ENCODE assay signal across 14 cellular contexts in genomic region chr14:90730367-90730766, GRCh38.
A peak's percentile ranks its signal among the peaks of the same experiment; 100 is the strongest.
DNase-seq lines count a peak whose midpoint lies in the region; ATAC-seq and TF ChIP-seq lines count a peak whose summit lies in the region.
"Had no signal": no experiment of that assay in that cellular context is flagged by ENCODE, and none has a peak within 500 bp of the region (broad histone marks: within the 10 kb centered on the region; RNA-seq: fewer than 3 reads in every experiment).

No MANE protein-coding gene starts in this region.

- H3K4me1 Mint-ChIP-seq in osteocyte (ENCODE audit: unreplicated experiment) (peaks cover 8% of the 10 kb centered on the region), progenitor cell of endocrine pancreas (ENCODE audit: low read depth) (peaks cover 5% of the 10 kb centered on the region)
- H3K4me1 Mint-ChIP-seq: CD4-positive, alpha-beta memory T cell had no signal

- H3K9me3 Mint-ChIP-seq in osteocyte (ENCODE audit: unreplicated experiment): no peaks in the 10 kb centered on the region
- H3K9me3 Mint-ChIP-seq in progenitor cell of endocrine pancreas (ENCODE audit: low read depth): no peaks in the 10 kb centered on the region
- H3K9me3 Mint-ChIP-seq: CD4-positive, alpha-beta memory T cell; HFFc6 had no signal

- H3K27ac Mint-ChIP-seq in osteocyte (ENCODE audit: unreplicated experiment) (no peak overlapping the region), progenitor cell of endocrine pancreas (no peak overlapping the region)
- H3K27ac Mint-ChIP-seq: HFFc6 had no signal

- no peak for ATAC-seq in GM18502 (IDR thresholded peaks at IDR 0.05; ENCODE audit: poor library complexity, unreplicated experiment)
- ATAC-seq: A549, HepG2 had no signal

- no peak for TF ChIP-seq CTCF in osteocyte (IDR thresholded peaks at IDR 0.05)
- no peak for TF ChIP-seq CTCF in progenitor cell of endocrine pancreas (IDR thresholded peaks at IDR 0.05; ENCODE audit: unreplicated experiment)

- no peaks in the 10 kb centered on the region for H3K27me3 Mint-ChIP-seq in osteocyte (ENCODE audit: unreplicated experiment)
- H3K27me3 Mint-ChIP-seq in progenitor cell of endocrine pancreas: peaks cover 6% of the 10 kb centered on the region

- H3K4me3 Mint-ChIP-seq in osteocyte (ENCODE audit: unreplicated experiment): no peak overlapping the region
- no peak overlapping the region for H3K4me3 Mint-ChIP-seq in progenitor cell of endocrine pancreas (ENCODE audit: low read depth)
- H3K4me3 Mint-ChIP-seq: CD4-positive, alpha-beta memory T cell; HFFc6 had no signal

- H3K36me3 Mint-ChIP-seq in osteocyte (ENCODE audit: unreplicated experiment): peaks cover 3% of the 10 kb centered on the region
- peaks cover 8% of the 10 kb centered on the region for H3K36me3 Mint-ChIP-seq in progenitor cell of endocrine pancreas (ENCODE audit: insufficient read depth)
- H3K36me3 Mint-ChIP-seq: CD4-positive, alpha-beta memory T cell had no signal

- DNase-seq in cerebellar cortex (ENCODE audit: low spot score): peak; percentile 57
- DNase-seq in ecto neural progenitor cell (ENCODE audit: low spot score): peak; percentile 38
- peak; percentile 76 for DNase-seq in osteocyte (ENCODE audit: extremely low spot score, unreplicated experiment)
- no peak for DNase-seq in progenitor cell of endocrine pancreas (ENCODE audit: low spot score, unreplicated experiment)
- no peak for DNase-seq in amniotic stem cell (lab: John Stamatoyannopoulos, UW)
- DNase-seq in pons (ENCODE audit: low spot score): no peak
- DNase-seq: BE2C; CD4-positive, alpha-beta memory T cell; DMS79; HCEC 1CT; HFFc6 had no signal

Comparison
In these comparisons a context has a peak if more than half of its experiments do, and no peak if none do; other contexts are left out.
1. DNase-seq: peak in cerebellar cortex (single experiment), ecto neural progenitor cell (single experiment) and osteocyte (single experiment); none in progenitor cell of endocrine pancreas (single experiment), amniotic stem cell (single experiment) and pons (single experiment).